ENCODE assay signal across 26 cellular contexts in the genomic region with DNA sequence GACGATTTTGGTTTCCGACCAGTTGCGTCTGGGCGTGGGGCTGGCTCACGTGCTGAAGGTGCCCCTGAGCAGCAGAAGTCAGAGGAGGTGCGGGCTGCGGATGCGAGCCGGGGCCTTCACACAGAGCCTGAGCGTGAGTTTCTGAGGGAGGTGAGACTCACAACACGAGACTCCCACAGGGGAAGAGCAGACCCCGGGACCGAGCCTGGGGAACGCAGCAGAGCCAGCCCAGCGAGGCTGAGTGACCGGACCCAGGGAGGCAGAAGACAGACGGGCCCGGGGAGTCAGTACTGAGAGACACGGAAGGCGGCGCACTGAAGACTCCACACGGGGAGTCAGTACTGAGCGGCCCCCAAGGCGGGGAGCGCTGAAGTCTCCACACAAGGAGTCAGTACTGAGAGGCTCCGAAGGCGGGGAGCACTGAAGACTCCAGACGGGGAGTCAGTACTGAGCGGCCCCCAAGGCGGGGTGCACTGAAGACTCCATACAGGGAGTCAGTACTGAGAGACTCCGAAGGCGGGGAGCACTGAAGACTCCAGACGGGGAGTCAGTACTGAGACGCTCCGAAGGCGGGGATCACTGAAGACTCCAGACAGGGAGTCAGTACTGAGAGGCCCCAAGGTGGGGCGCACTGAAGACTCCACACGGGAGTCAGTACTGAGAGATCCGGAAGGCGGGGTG.
DNase-seq lines count a peak whose midpoint lies in the region; ATAC-seq and TF ChIP-seq lines count a peak whose summit lies in the region.
"Had no signal": no experiment of that assay in that cellular context is flagged by ENCODE, and none has a peak within 500 bp of the region (broad histone marks: within the 10 kb centered on the region; RNA-seq: fewer than 3 reads in every experiment).

No MANE protein-coding gene starts in this region.

- H3K9me3 Mint-ChIP-seq in activated naive CD8-positive, alpha-beta T cell treated with anti-CD3 and anti-CD28 coated beads, Interleukin-2, amount 10 ng/mL, durations not matched to agents 7 days and 5 days, result no peaks in the 10 kb centered on the region
- H3K9me3 Mint-ChIP-seq in activated naive CD8-positive, alpha-beta T cell treated with anti-CD3 and anti-CD28 coated beads for 36 hours, result no peaks in the 10 kb centered on the region
- H3K9me3 Mint-ChIP-seq in chondrocyte (ENCODE audit: low read depth) (no peaks in the 10 kb centered on the region), type B pancreatic cell (no peaks in the 10 kb centered on the region)
- H3K9me3 Mint-ChIP-seq: activated naive CD8-positive, alpha-beta T cell treated with anti-CD3 and anti-CD28 coated beads, Interleukin-2, amount 50 U/mL, for 24 hours; effector memory CD8-positive, alpha-beta T cell; stimulated activated effector memory CD8-positive, alpha-beta T cell treated with anti-CD3 and anti-CD28 coated beads, Interleukin-12 subunit alpha, Interleukin-12 subunit beta, amount 100 ng/mL, for 72 hours had no signal

- no peak overlapping the region for H3K4me3 ChIP-seq in gastroesophageal sphincter
- H3K4me3 ChIP-seq: esophagus squamous epithelium, GM23338, K562, mucosa of descending colon had no signal

- H3K9me3 ChIP-seq in gastroesophageal sphincter, result no peaks in the 10 kb centered on the region
- H3K9me3 ChIP-seq: esophagus squamous epithelium, mucosa of descending colon had no signal

- H3K27ac ChIP-seq in gastroesophageal sphincter, result no peak overlapping the region
- H3K27ac ChIP-seq: C4-2B, esophagus squamous epithelium, WERI-Rb-1 had no signal

- H3K36me3 ChIP-seq in gastroesophageal sphincter, result no peaks in the 10 kb centered on the region
- H3K36me3 ChIP-seq: esophagus squamous epithelium, WERI-Rb-1 had no signal

- TF ChIP-seq POLR2A in gastroesophageal sphincter (IDR thresholded peaks at IDR 0.05), result no peak

- no peak for ATAC-seq in activated naive CD8-positive, alpha-beta T cell treated with anti-CD3 and anti-CD28 coated beads, Interleukin-2, amount 10 ng/mL, durations not matched to agents 7 days and 5 days (ENCODE audit: low read depth)
- ATAC-seq in gastroesophageal sphincter, result no peak
- ATAC-seq: activated naive CD8-positive, alpha-beta T cell treated with anti-CD3 and anti-CD28 coated beads, Interleukin-2, amount 50 U/mL, for 24 hours; effector memory CD8-positive, alpha-beta T cell; GM23338; K562; mucosa of descending colon; stimulated activated effector memory CD8-positive, alpha-beta T cell treated with anti-CD3 and anti-CD28 coated beads, Interleukin-12 subunit alpha, Interleukin-12 subunit beta, amount 100 ng/mL, for 72 hours had no signal

- peak; percentile 22 for DNase-seq in activated naive CD8-positive, alpha-beta T cell treated with anti-CD3 and anti-CD28 coated beads, Interleukin-2, amount 10 ng/mL, durations not matched to agents 7 days and 5 days
- no peak for DNase-seq in activated naive CD8-positive, alpha-beta T cell treated with anti-CD3 and anti-CD28 coated beads for 36 hours
- peak; percentile 76 for DNase-seq in chondrocyte (ENCODE audit: low spot score)
- peak; percentile 65 for DNase-seq in mesenteric fat pad (ENCODE audit: low spot score)
- DNase-seq in type B pancreatic cell (ENCODE audit: extremely low spot score, unreplicated experiment), result peak; percentile 66
- no peak for DNase-seq in NK-92 (lab: John Stamatoyannopoulos, UW; ENCODE audit: unreplicated experiment)
- no peak for DNase-seq in retina
- DNase-seq: activated naive CD8-positive, alpha-beta T cell treated with anti-CD3 and anti-CD28 coated beads, Interleukin-2, amount 50 U/mL, for 24 hours; effector memory CD8-positive, alpha-beta T cell; esophagus squamous epithelium; hippocampal formation; mucosa of descending colon; NCI-H1105 treated with DMSO at 0.1 percent for 48 hours; NCI-H2029 treated with DMSO at 0.1 percent for 48 hours; NCI-H446; NCI-H82; OCI-M1; Right ventricle myocardium superior; small intestine; T-helper 9 cell; WERI-Rb-1 had no signal

- no peaks in the 10 kb centered on the region for H3K4me1 ChIP-seq in gastroesophageal sphincter

- no peak overlapping the region for H3K27ac Mint-ChIP-seq in activated naive CD8-positive, alpha-beta T cell treated with anti-CD3 and anti-CD28 coated beads, Interleukin-2, amount 10 ng/mL, durations not matched to agents 7 days and 5 days
- H3K27ac Mint-ChIP-seq in activated naive CD8-positive, alpha-beta T cell treated with anti-CD3 and anti-CD28 coated beads for 36 hours, result no peak overlapping the region
- H3K27ac Mint-ChIP-seq in chondrocyte (ENCODE audit: unreplicated experiment) (no peak overlapping the region), type B pancreatic cell (no peak overlapping the region)
- H3K27ac Mint-ChIP-seq: activated naive CD8-positive, alpha-beta T cell treated with anti-CD3 and anti-CD28 coated beads, Interleukin-2, amount 50 U/mL, for 24 hours; effector memory CD8-positive, alpha-beta T cell; GM23338; stimulated activated effector memory CD8-positive, alpha-beta T cell treated with anti-CD3 and anti-CD28 coated beads, Interleukin-12 subunit alpha, Interleukin-12 subunit beta, amount 100 ng/mL, for 72 hours had no signal

- no peaks in the 10 kb centered on the region for H3K4me1 Mint-ChIP-seq in activated naive CD8-positive, alpha-beta T cell treated with anti-CD3 and anti-CD28 coated beads, Interleukin-2, amount 10 ng/mL, durations not matched to agents 7 days and 5 days
- H3K4me1 Mint-ChIP-seq in activated naive CD8-positive, alpha-beta T cell treated with anti-CD3 and anti-CD28 coated beads for 36 hours, result peaks cover 6% of the 10 kb centered on the region
- no peaks in the 10 kb centered on the region for H3K4me1 Mint-ChIP-seq in chondrocyte (ENCODE audit: low read depth)
- no peaks in the 10 kb centered on the region for H3K4me1 Mint-ChIP-seq in type B pancreatic cell (ENCODE audit: unreplicated experiment)
- H3K4me1 Mint-ChIP-seq: activated naive CD8-positive, alpha-beta T cell treated with anti-CD3 and anti-CD28 coated beads, Interleukin-2, amount 50 U/mL, for 24 hours; GM23338 had no signal

- TF ChIP-seq CTCF in chondrocyte (IDR thresholded peaks at IDR 0.05), result no peak
- TF ChIP-seq CTCF in type B pancreatic cell (conservative IDR thresholded peaks at IDR 0.05), result no peak
- no peak for TF ChIP-seq CTCF in gastroesophageal sphincter (IDR thresholded peaks at IDR 0.05)

- no peaks in the 10 kb centered on the region for H3K36me3 Mint-ChIP-seq in activated naive CD8-positive, alpha-beta T cell treated with anti-CD3 and anti-CD28 coated beads, Interleukin-2, amount 10 ng/mL, durations not matched to agents 7 days and 5 days
- no peaks in the 10 kb centered on the region for H3K36me3 Mint-ChIP-seq in activated naive CD8-positive, alpha-beta T cell treated with anti-CD3 and anti-CD28 coated beads for 36 hours
- H3K36me3 Mint-ChIP-seq in chondrocyte (ENCODE audit: low read depth) (no peaks in the 10 kb centered on the region), type B pancreatic cell (no peaks in the 10 kb centered on the region)
- H3K36me3 Mint-ChIP-seq: stimulated activated effector memory CD8-positive, alpha-beta T cell treated with anti-CD3 and anti-CD28 coated beads, Interleukin-12 subunit alpha, Interleukin-12 subunit beta, amount 100 ng/mL, for 72 hours had no signal

- H3K27me3 Mint-ChIP-seq in activated naive CD8-positive, alpha-beta T cell treated with anti-CD3 and anti-CD28 coated beads, Interleukin-2, amount 10 ng/mL, durations not matched to agents 7 days and 5 days, result peaks cover 1% of the 10 kb centered on the region
- no peaks in the 10 kb centered on the region for H3K27me3 Mint-ChIP-seq in activated naive CD8-positive, alpha-beta T cell treated with anti-CD3 and anti-CD28 coated beads for 36 hours
- H3K27me3 Mint-ChIP-seq in chondrocyte (ENCODE audit: low read depth), result peaks cover 26% of the 10 kb centered on the region
- H3K27me3 Mint-ChIP-seq in type B pancreatic cell, result peaks cover 20% of the 10 kb centered on the region

- peaks cover 11% of the 10 kb centered on the region for H3K27me3 ChIP-seq in gastroesophageal sphincter

- H3K4me3 Mint-ChIP-seq in activated naive CD8-positive, alpha-beta T cell treated with anti-CD3 and anti-CD28 coated beads, Interleukin-2, amount 10 ng/mL, durations not matched to agents 7 days and 5 days, result no peak overlapping the region
- no peak overlapping the region for H3K4me3 Mint-ChIP-seq in activated naive CD8-positive, alpha-beta T cell treated with anti-CD3 and anti-CD28 coated beads for 36 hours
- H3K4me3 Mint-ChIP-seq in chondrocyte (ENCODE audit: unreplicated experiment), result no peak overlapping the region
- H3K4me3 Mint-ChIP-seq in type B pancreatic cell, result no peak overlapping the region
- H3K4me3 Mint-ChIP-seq: activated naive CD8-positive, alpha-beta T cell treated with anti-CD3 and anti-CD28 coated beads, Interleukin-2, amount 50 U/mL, for 24 hours; effector memory CD8-positive, alpha-beta T cell; GM23338; stimulated activated effector memory CD8-positive, alpha-beta T cell treated with anti-CD3 and anti-CD28 coated beads, Interleukin-12 subunit alpha, Interleukin-12 subunit beta, amount 100 ng/mL, for 72 hours had no signal

- no peak for TF ChIP-seq EP300 in gastroesophageal sphincter (IDR thresholded peaks at IDR 0.05)

- 82 to 87% methylated on average over 15 to 24 of the region's 40 CpGs for WGBS in gastroesophageal sphincter (ENCODE audit: low coverage in 1 of 2), 2 donors

- POLR2A ChIA-PET in activated naive CD8-positive, alpha-beta T cell treated with anti-CD3 and anti-CD28 coated beads, Interleukin-2, amount 10 ng/mL, durations not matched to agents 7 days and 5 days (lab: Charles Lee), result no interaction called here

Comparison
In these comparisons a context has a peak if more than half of its experiments do, and no peak if none do; other contexts are left out.
1. DNase-seq: peak in activated naive CD8-positive, alpha-beta T cell treated with anti-CD3 and anti-CD28 coated beads, Interleukin-2, amount 10 ng/mL, durations not matched to agents 7 days and 5 days (single experiment), chondrocyte (single experiment), mesenteric fat pad (single experiment) and type B pancreatic cell (single experiment); none in activated naive CD8-positive, alpha-beta T cell treated with anti-CD3 and anti-CD28 coated beads for 36 hours (single experiment), NK-92 (single experiment) and retina (single experiment).